Comparison of ENCODE assay signal across 9 cellular contexts in the genomic region with DNA sequence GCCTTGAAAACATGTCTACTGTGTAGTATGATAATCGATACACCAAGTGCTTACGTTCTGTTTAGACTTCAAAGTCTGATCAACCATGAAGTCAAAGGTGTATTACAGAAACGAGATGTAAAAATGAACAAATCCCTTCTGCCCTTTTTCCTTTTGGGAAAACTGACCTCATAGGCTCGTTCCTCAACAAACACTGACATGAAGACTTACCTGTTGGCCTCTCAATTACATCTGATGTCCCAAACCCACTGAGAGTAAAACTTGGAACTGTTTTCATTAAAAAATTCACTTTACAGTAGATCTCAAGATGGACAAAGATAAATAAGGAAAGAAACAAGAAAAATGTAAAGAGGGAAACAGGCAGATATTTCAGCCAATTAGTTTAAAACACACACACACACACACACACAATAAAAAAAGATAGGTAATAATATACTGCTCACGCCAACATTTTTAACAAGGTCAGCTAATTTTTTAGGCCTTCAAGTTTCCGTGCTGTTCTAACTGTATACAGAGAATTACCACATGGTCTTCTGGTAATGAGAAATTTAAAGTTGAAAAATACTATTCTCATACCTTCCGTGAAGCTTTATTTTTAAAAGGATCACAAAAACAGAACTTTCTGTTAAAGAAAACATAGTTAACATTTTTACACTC. TPM values are rescaled to one million over a fixed set of nuclear protein-coding genes. Genes with fewer than 3 reads are reported as not detected.
DNase-seq lines count a peak whose midpoint lies in the region; ATAC-seq and TF ChIP-seq lines count a peak whose summit lies in the region.
"Had no signal": no experiment of that assay in that cellular context is flagged by ENCODE, and none has a peak within 500 bp of the region (broad histone marks: within the 10 kb centered on the region; RNA-seq: fewer than 3 reads in every experiment).

No MANE protein-coding gene starts in this region.

- H3K9me3 Mint-ChIP-seq in activated T-helper 1 cell treated with anti-CD3 and anti-CD28 coated beads, Interleukin-12 subunit alpha, Interleukin-12 subunit beta, Interleukin-2, Interleukin-4 antibody, amounts not matched to agents 30 ng/mL and 10 ng/mL and 1 ng/mL, durations not matched to agents 14 hours and 24 hours and 36 hours = no peaks in the 10 kb centered on the region

- intact Hi-C loops in activated T-helper 1 cell treated with anti-CD3 and anti-CD28 coated beads, Interleukin-12 subunit alpha, Interleukin-12 subunit beta, Interleukin-2, Interleukin-4 antibody, amounts not matched to agents 30 ng/mL and 10 ng/mL and 1 ng/mL, durations not matched to agents 14 hours and 24 hours and 36 hours (cut with micrococcal nuclease) = no loop called here
- intact Hi-C loops in adrenal gland (cut with DNase I) (no loop called here), posterior cingulate gyrus (cut with DNase I) (no loop called here)

- H3K27me3 Mint-ChIP-seq in activated T-helper 1 cell treated with anti-CD3 and anti-CD28 coated beads, Interleukin-12 subunit alpha, Interleukin-12 subunit beta, Interleukin-2, Interleukin-4 antibody, amounts not matched to agents 30 ng/mL and 10 ng/mL and 1 ng/mL, durations not matched to agents 14 hours and 24 hours and 36 hours (ENCODE audit: insufficient read depth) = peaks cover 6% of the 10 kb centered on the region

- peaks cover 54% of the 10 kb centered on the region for H3K4me1 Mint-ChIP-seq in activated T-helper 1 cell treated with anti-CD3 and anti-CD28 coated beads, Interleukin-12 subunit alpha, Interleukin-12 subunit beta, Interleukin-2, Interleukin-4 antibody, amounts not matched to agents 30 ng/mL and 10 ng/mL and 1 ng/mL, durations not matched to agents 14 hours and 24 hours and 36 hours (ENCODE audit: low read depth)

- TF ChIP-seq CTCF in 22Rv1 (IDR thresholded peaks at IDR 0.05) (no peak), kidney epithelial cell (IDR thresholded peaks at IDR 0.05; ENCODE audit: insufficient read depth, low read length, poor library complexity, severe bottlenecking) (no peak), adrenal gland (IDR thresholded peaks at IDR 0.05) (no peak)

- H3K4me1 ChIP-seq in GM23248 (ENCODE audit: insufficient read depth) (peaks cover 19% of the 10 kb centered on the region), adrenal gland (replicated peaks in 1 of 2) (peaks cover 14 to 22% of the 10 kb centered on the region in 2 donors)

- in situ Hi-C loops in GM23248 (cut with MboI) = no loop called here

- H2AFZ ChIP-seq in GM23248 = no peak overlapping the region

- H3K4me3 ChIP-seq in GM23248 (peak overlapping the region; percentile 91), kidney epithelial cell (ENCODE audit: low read depth, low read length) (peak overlapping the region; percentile 81), adrenal gland (peak overlapping the region in 2 of 4 donors; percentile 50 to 67)

- peak overlapping the region; percentile 86 for H3K4me3 Mint-ChIP-seq in activated T-helper 1 cell treated with anti-CD3 and anti-CD28 coated beads, Interleukin-12 subunit alpha, Interleukin-12 subunit beta, Interleukin-2, Interleukin-4 antibody, amounts not matched to agents 30 ng/mL and 10 ng/mL and 1 ng/mL, durations not matched to agents 14 hours and 24 hours and 36 hours

- peak overlapping the region; percentile 71 for H3K27ac Mint-ChIP-seq in activated T-helper 1 cell treated with anti-CD3 and anti-CD28 coated beads, Interleukin-12 subunit alpha, Interleukin-12 subunit beta, Interleukin-2, Interleukin-4 antibody, amounts not matched to agents 30 ng/mL and 10 ng/mL and 1 ng/mL, durations not matched to agents 14 hours and 24 hours and 36 hours

- no peaks in the 10 kb centered on the region for H4K20me1 ChIP-seq in GM23248 (ENCODE audit: insufficient read depth)

- H3K9ac ChIP-seq in GM23248 = peak overlapping the region; percentile 90

- H3K27me3 ChIP-seq in GM23248 (replicated peaks; ENCODE audit: insufficient read depth) (no peaks in the 10 kb centered on the region), kidney epithelial cell (ENCODE audit: control insufficient read depth, insufficient read depth, low read length) (no peaks in the 10 kb centered on the region), adrenal gland (no peaks in the 10 kb centered on the region)

- H3K27ac ChIP-seq in 22Rv1 (peak overlapping the region; percentile 100; the same call in 1 of the 2 replicates), GM23248 (no peak overlapping the region), adrenal gland (no peak overlapping the region)

- no peak for ATAC-seq in GM21528 (IDR thresholded peaks at IDR 0.05; ENCODE audit: low FRiP score, unreplicated experiment)

- peaks cover 5% of the 10 kb centered on the region; the same call in 1 of the 2 replicates for H3F3A ChIP-seq in GM23248 (ENCODE audit: insufficient read depth)

- no peaks in the 10 kb centered on the region for H3K9me2 ChIP-seq in GM23248 (ENCODE audit: insufficient read depth)

- no peak for TF ChIP-seq POLR2A in adrenal gland (IDR thresholded peaks at IDR 0.05)

- H3K79me2 ChIP-seq in GM23248 (ENCODE audit: insufficient read depth) = peaks cover 49% of the 10 kb centered on the region

- peaks cover 43% of the 10 kb centered on the region for H3K36me3 ChIP-seq in GM23248 (ENCODE audit: low read depth)
- peaks cover 2% of the 10 kb centered on the region for H3K36me3 ChIP-seq in kidney epithelial cell (ENCODE audit: control insufficient read depth, insufficient read depth, low read length)
- peaks cover 0 to 27% of the 10 kb centered on the region in 2 donors for H3K36me3 ChIP-seq in adrenal gland (replicated peaks in 1 of 2)

- peak overlapping the region; percentile 93 for H3K4me2 ChIP-seq in GM23248 (ENCODE audit: unreplicated experiment)

- peaks cover 43% of the 10 kb centered on the region for H3K36me3 Mint-ChIP-seq in activated T-helper 1 cell treated with anti-CD3 and anti-CD28 coated beads, Interleukin-12 subunit alpha, Interleukin-12 subunit beta, Interleukin-2, Interleukin-4 antibody, amounts not matched to agents 30 ng/mL and 10 ng/mL and 1 ng/mL, durations not matched to agents 14 hours and 24 hours and 36 hours (ENCODE audit: low read depth)

- WGBS in GM23248 (ENCODE audit: low coverage in 1 of 2, low lambda C conversion rate in 2 of 2, missing lambda C conversion rate in 2 of 2), 2 experiments = 91 to 93% methylated on average over 7 of the region's 7 CpGs
- 67 to 75% (median 70%) methylated on average over 7 of the region's 7 CpGs for WGBS in adrenal gland, 4 donors

- no peak for DNase-seq in GM23248
- no peak for DNase-seq in activated T-helper 1 cell treated with anti-CD3 and anti-CD28 coated beads, Interleukin-12 subunit alpha, Interleukin-12 subunit beta, Interleukin-2, Interleukin-4 antibody, amounts not matched to agents 30 ng/mL and 10 ng/mL and 1 ng/mL, durations not matched to agents 14 hours and 24 hours and 36 hours (ENCODE audit: low spot score)
- no peak for DNase-seq in kidney epithelial cell (ENCODE audit: low read depth)
- DNase-seq in retina = no peak
- DNase-seq in adrenal gland = no peak
- DNase-seq in posterior cingulate gyrus = no peak
- DNase-seq: aorta had no signal

- H3K9me3 ChIP-seq in GM23248 (ENCODE audit: low read depth) (no peaks in the 10 kb centered on the region), adrenal gland (replicated peaks in 1 of 3) (no peaks in the 10 kb centered on the region)

RNA-seq across cellular contexts. Expression of gene HMGN1, which starts 2.1 kb away (rescaled TPM):
- total RNA-seq in GM23248 (2014; rRNA removed; shearing (Covaris generic)) = 191 and 192 TPM in 2 replicates
- polyA plus RNA-seq in GM23248 (2016; fragmentation: Nextera tagmentation; extraction: Ambion mirVana) (340 and 349 TPM in 2 replicates), adrenal gland (100 to 1,000 TPM in 1 of 3 donors, 10 to 100 TPM in 2; 95.8 to 242 (median 96.5) TPM)
- total RNA-seq in activated T-helper 1 cell treated with anti-CD3 and anti-CD28 coated beads, Interleukin-12 subunit alpha, Interleukin-12 subunit beta, Interleukin-2, Interleukin-4 antibody, amounts not matched to agents 30 ng/mL and 10 ng/mL and 1 ng/mL, durations not matched to agents 14 hours and 24 hours and 36 hours = 313 and 314 TPM in 2 replicates
- total RNA-seq in kidney epithelial cell (330 and 352 TPM in 2 replicates), adrenal gland (100 to 1,000 TPM in 5 of 8 donors, 10 to 100 TPM in 3; 86.5 to 175 (median 130) TPM)

RNA-seq across cellular contexts. Expression of gene BRWD1, which starts 33.4 kb away (rescaled TPM):
- 27.2 and 48.9 TPM in 2 replicates for total RNA-seq in GM23248 (2014; rRNA removed; shearing (Covaris generic))
- 22.1 and 23.6 TPM in 2 replicates for polyA plus RNA-seq in GM23248 (2016; fragmentation: Nextera tagmentation; extraction: Ambion mirVana)
- total RNA-seq in activated T-helper 1 cell treated with anti-CD3 and anti-CD28 coated beads, Interleukin-12 subunit alpha, Interleukin-12 subunit beta, Interleukin-2, Interleukin-4 antibody, amounts not matched to agents 30 ng/mL and 10 ng/mL and 1 ng/mL, durations not matched to agents 14 hours and 24 hours and 36 hours = 34.7 and 38.1 TPM in 2 replicates
- 20.3 and 26.3 TPM in 2 replicates for total RNA-seq in kidney epithelial cell
- 10 to 100 TPM; 28.9 to 81.1 (median 40.2) TPM for total RNA-seq in adrenal gland
- polyA plus RNA-seq in adrenal gland = 10 to 100 TPM; 11.1 to 32.7 (median 16.2) TPM
